Comparison of ENCODE assay signal across 10 cellular contexts in the genomic region with DNA sequence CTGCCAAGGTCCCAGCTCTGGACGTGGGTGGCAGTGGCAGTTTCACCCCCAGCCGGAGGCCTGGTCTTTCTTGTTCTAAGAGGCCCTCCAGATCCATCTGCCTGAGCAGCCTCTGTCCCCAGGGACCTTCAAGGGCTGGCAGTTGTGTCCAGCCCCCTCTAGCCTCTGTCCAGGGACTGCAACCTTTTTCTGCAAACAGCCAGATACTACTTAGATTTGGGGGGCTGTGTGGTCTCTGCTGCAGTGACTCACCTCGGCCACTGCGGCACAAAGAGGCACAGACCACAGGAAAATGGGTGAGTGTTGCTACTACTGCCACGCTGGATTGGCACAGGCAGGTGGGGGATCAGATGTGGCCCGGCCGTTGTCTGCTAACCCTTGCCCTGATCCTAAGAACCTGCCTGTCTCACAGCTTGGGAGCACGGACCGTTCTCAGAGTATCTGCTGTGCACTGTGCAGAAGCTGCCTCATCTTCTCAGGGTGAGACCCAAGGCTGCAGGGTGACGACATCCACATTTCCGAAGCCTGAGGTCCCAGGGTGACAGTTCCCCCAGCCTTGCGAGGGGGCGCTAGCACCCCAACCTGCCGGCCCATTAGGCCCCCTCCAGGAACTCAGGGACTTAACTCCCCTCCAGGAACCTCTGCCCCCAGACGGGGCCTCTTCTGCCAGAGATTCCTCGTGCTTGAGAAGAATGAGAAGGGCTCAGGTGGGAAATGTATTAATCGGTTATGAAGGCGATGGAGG. TPM values are rescaled to one million over a fixed set of nuclear protein-coding genes. Genes with fewer than 3 reads are reported as not detected.
DNase-seq lines count a peak whose midpoint lies in the region; ATAC-seq, FAIRE-seq and TF ChIP-seq lines count a peak whose summit lies in the region.
"Had no signal": no experiment of that assay in that cellular context is flagged by ENCODE, and none has a peak within 500 bp of the region (broad histone marks: within the 10 kb centered on the region; RNA-seq: fewer than 3 reads in every experiment).

No MANE protein-coding gene starts in this region.

- 60 to 64% methylated on average over 18 of the region's 18 CpGs for WGBS in heart right ventricle, 2 donors
- WGBS in small intestine, 3 donors: 74 to 82% (median 80%) methylated on average over 18 of the region's 18 CpGs

- FAIRE-seq in small intestine (lab: Jason Lieb, UNC): no peak

- peak in 3 of 9 donors; percentile 4 to 12 (median 12) for TF ChIP-seq CTCF in heart right ventricle (IDR thresholded peaks at IDR 0.05)
- TF ChIP-seq CTCF in fibroblast of villous mesenchyme (IDR thresholded peaks at IDR 0.05; ENCODE audit: insufficient read depth, low read depth, low read length): peak; percentile 24

- ATAC-seq in heart right ventricle: no peak
- ATAC-seq in left ventricle myocardium superior: no peak

- H3K4me1 ChIP-seq in heart right ventricle: peaks cover 48 to 79% (median 69%) of the 10 kb centered on the region in 9 donors
- no peaks in the 10 kb centered on the region for H3K4me1 ChIP-seq in small intestine (ENCODE audit: control insufficient read depth in 2 of 2, insufficient read depth in 1 of 2, low read depth in 1 of 2, low read length in 1 of 2)

- intact Hi-C loops in heart right ventricle (cut with DNase I): loop anchor here in 3 of 10 donors (5.0 kb wide), 2 partner anchors 34 to 126 kb away; no protein-coding TSS in a partner anchor
- intact Hi-C loops in left ventricle myocardium superior (cut with micrococcal nuclease): no loop called here

- H3K4me3 ChIP-seq in heart right ventricle (no peak overlapping the region), fibroblast of villous mesenchyme (ENCODE audit: low read depth, low read length) (no peak overlapping the region), small intestine (ENCODE audit: low read depth in 1 of 2, low read length in 2 of 2) (no peak overlapping the region)
- H3K4me3 ChIP-seq: ascending aorta had no signal

- H3K9me3 ChIP-seq in heart right ventricle (no peaks in the 10 kb centered on the region), small intestine (ENCODE audit: control insufficient read depth, low read depth) (no peaks in the 10 kb centered on the region)
- H3K9me3 ChIP-seq: ascending aorta had no signal

- peaks cover 0 to 77% (median 9%) of the 10 kb centered on the region in 9 donors for H3K36me3 ChIP-seq in heart right ventricle
- no peaks in the 10 kb centered on the region for H3K36me3 ChIP-seq in small intestine (ENCODE audit: control insufficient read depth in 2 of 2, insufficient read depth in 2 of 2, low read length in 2 of 2)

- DNase-seq in heart right ventricle (no peak), left ventricle myocardium superior (no peak), fibroblast of villous mesenchyme (ENCODE audit: low read depth) (no peak), RPMI8226 (no peak), NCI-H1436 (lab: John Stamatoyannopoulos, UW) (no peak), small intestine (no peak)
- DNase-seq: hippocampal formation, NCI-H146, SIG-M5 had no signal

- peak overlapping the region; percentile 39 to 99 (median 90) for H3K27ac ChIP-seq in heart right ventricle
- H3K27ac ChIP-seq in small intestine (ENCODE audit: low read depth in 1 of 2, low read length in 1 of 2): no peak overlapping the region

- no peaks in the 10 kb centered on the region for H3K27me3 ChIP-seq in heart right ventricle
- no peaks in the 10 kb centered on the region for H3K27me3 ChIP-seq in small intestine (ENCODE audit: control insufficient read depth in 2 of 2, insufficient read depth in 2 of 2, low read length in 2 of 2)
- H3K27me3 ChIP-seq: ascending aorta had no signal

RNA-seq across cellular contexts. Expression of a gene that starts 27.6 kb away (rescaled TPM):
- 100 to 1,000 TPM; 298 to 586 (median 488) TPM for total RNA-seq in heart right ventricle
- 100 to 1,000 TPM; 121 to 199 TPM for polyA plus RNA-seq in heart right ventricle
- 364 TPM for total RNA-seq in left ventricle myocardium superior
- total RNA-seq in fibroblast of villous mesenchyme: 244 and 267 TPM in 2 replicates
- 10 to 100 TPM in 2 of 3 donors, 1 to 10 TPM in 1; 3.1 to 40.1 (median 20.0) TPM for polyA plus RNA-seq in small intestine

RNA-seq across cellular contexts. Expression of a gene that starts 39.6 kb away (rescaled TPM):
- total RNA-seq in heart right ventricle: 1 to 10 TPM; 1.9 to 6.4 (median 3.3) TPM
- 1 to 10 TPM; 3.4 to 7.3 TPM for polyA plus RNA-seq in heart right ventricle
- 3.8 TPM for total RNA-seq in left ventricle myocardium superior
- total RNA-seq in fibroblast of villous mesenchyme: not detected in 2 replicates
- polyA plus RNA-seq in small intestine: 10 to 100 TPM; 18.6 to 79.2 (median 77.2) TPM

RNA-seq across cellular contexts. Expression of a gene that starts 43.2 kb away (rescaled TPM):
- total RNA-seq in heart right ventricle (10 to 100 TPM; 34.6 to 79.3 (median 43.2) TPM), left ventricle myocardium superior (68.6 TPM), fibroblast of villous mesenchyme (24.2 and 25.8 TPM in 2 replicates)
- polyA plus RNA-seq in heart right ventricle (10 to 100 TPM; 36.1 to 56.5 TPM), small intestine (10 to 100 TPM; 24.2 to 56.6 (median 51.1) TPM)

RNA-seq across cellular contexts. Expression of a gene that starts 43.5 kb away (rescaled TPM):
- total RNA-seq in heart right ventricle: 10 to 100 TPM; 18.0 to 29.9 (median 24.7) TPM
- 10 to 100 TPM; 24.5 to 41.8 TPM for polyA plus RNA-seq in heart right ventricle
- total RNA-seq in left ventricle myocardium superior: 21.0 TPM
- 27.1 and 30.2 TPM in 2 replicates for total RNA-seq in fibroblast of villous mesenchyme
- 10 to 100 TPM; 28.8 to 37.8 (median 37.6) TPM for polyA plus RNA-seq in small intestine

RNA-seq across cellular contexts. Expression of a gene that starts 53.9 kb away (rescaled TPM):
- 100 to 1,000 TPM in 1 of 10 donors, 10 to 100 TPM in 9; 58.8 to 103 (median 76.3) TPM for total RNA-seq in heart right ventricle
- polyA plus RNA-seq in heart right ventricle: 100 to 1,000 TPM in 1 of 2 donors, 10 to 100 TPM in 1; 93.4 to 109 TPM
- total RNA-seq in left ventricle myocardium superior: 78.0 TPM
- total RNA-seq in fibroblast of villous mesenchyme: 152 and 165 TPM in 2 replicates
- 100 to 1,000 TPM; 113 to 200 (median 114) TPM for polyA plus RNA-seq in small intestine

Comparison
In these comparisons a context has a peak if more than half of its experiments do, and no peak if none do; other contexts are left out.
1. H3K27ac ChIP-seq: peak in heart right ventricle (10 of 10); none in small intestine (0 of 2).